Comparison of ENCODE assay signal across 8 cellular contexts in genomic region chr1:88892146-88892877, GRCh38. TPM values are rescaled to one million over a fixed set of nuclear protein-coding genes. Genes with fewer than 3 reads are reported as not detected.
DNase-seq lines count a peak whose midpoint lies in the region; ATAC-seq lines count a peak whose summit lies in the region.

No MANE protein-coding gene starts in this region.

- DNase-seq in NCI-H1417 (lab: John Stamatoyannopoulos, UW) (peak in 2 of 3 experiments; percentile 48 to 81), NCI-H1417 treated with DMSO at 0.1 percent for 48 hours (lab: John Stamatoyannopoulos, UW) (no peak), NCI-H187 (lab: John Stamatoyannopoulos, UW) (peak; percentile 24 to 42), RPMI8226 (no peak), GM03348 (ENCODE audit: low spot score) (no peak)
- DNase-seq in activated T-helper 1 cell treated with anti-CD3 and anti-CD28 coated beads, Interleukin-12 subunit alpha, Interleukin-12 subunit beta, Interleukin-2, Interleukin-4 antibody, amounts not matched to agents 30 ng/mL and 10 ng/mL and 1 ng/mL, durations not matched to agents 14 hours and 24 hours and 36 hours (ENCODE audit: low spot score), result peak; percentile 11
- DNase-seq in stimulated activated effector memory CD8-positive, alpha-beta T cell treated with anti-CD3 and anti-CD28 coated beads, Interleukin-12 subunit alpha, Interleukin-12 subunit beta, amount 100 ng/mL, for 72 hours (ENCODE audit: low spot score in 2 of 2), result no peak

- no peaks in the 10 kb centered on the region for H3K9me3 ChIP-seq in iPS-18c (ENCODE audit: control insufficient read depth, insufficient read depth, low read length)

- H3K4me1 Mint-ChIP-seq in activated T-helper 1 cell treated with anti-CD3 and anti-CD28 coated beads, Interleukin-12 subunit alpha, Interleukin-12 subunit beta, Interleukin-2, Interleukin-4 antibody, amounts not matched to agents 30 ng/mL and 10 ng/mL and 1 ng/mL, durations not matched to agents 14 hours and 24 hours and 36 hours (ENCODE audit: low read depth), result peaks cover 49% of the 10 kb centered on the region
- H3K4me1 Mint-ChIP-seq in stimulated activated effector memory CD8-positive, alpha-beta T cell treated with anti-CD3 and anti-CD28 coated beads, Interleukin-12 subunit alpha, Interleukin-12 subunit beta, amount 100 ng/mL, for 72 hours, result peaks cover 40% of the 10 kb centered on the region

- peak overlapping the region; percentile 80; the same call in 1 of the 2 replicates for H3K4me3 ChIP-seq in iPS-18c (ENCODE audit: insufficient read depth, low read depth, low read length)

- intact Hi-C loops in activated T-helper 1 cell treated with anti-CD3 and anti-CD28 coated beads, Interleukin-12 subunit alpha, Interleukin-12 subunit beta, Interleukin-2, Interleukin-4 antibody, amounts not matched to agents 30 ng/mL and 10 ng/mL and 1 ng/mL, durations not matched to agents 14 hours and 24 hours and 36 hours (cut with micrococcal nuclease), result loop anchor here (5.0 to 10.0 kb wide), 2 partner anchors 560 to 1558 kb away; no protein-coding TSS in a partner anchor

- no peak for ATAC-seq in stimulated activated effector memory CD8-positive, alpha-beta T cell treated with anti-CD3 and anti-CD28 coated beads, Interleukin-12 subunit alpha, Interleukin-12 subunit beta, amount 100 ng/mL, for 72 hours

- peak overlapping the region; percentile 95 for H3K27ac Mint-ChIP-seq in activated T-helper 1 cell treated with anti-CD3 and anti-CD28 coated beads, Interleukin-12 subunit alpha, Interleukin-12 subunit beta, Interleukin-2, Interleukin-4 antibody, amounts not matched to agents 30 ng/mL and 10 ng/mL and 1 ng/mL, durations not matched to agents 14 hours and 24 hours and 36 hours
- peak overlapping the region; percentile 99 for H3K27ac Mint-ChIP-seq in stimulated activated effector memory CD8-positive, alpha-beta T cell treated with anti-CD3 and anti-CD28 coated beads, Interleukin-12 subunit alpha, Interleukin-12 subunit beta, amount 100 ng/mL, for 72 hours

- peaks cover 8% of the 10 kb centered on the region for H3K36me3 Mint-ChIP-seq in activated T-helper 1 cell treated with anti-CD3 and anti-CD28 coated beads, Interleukin-12 subunit alpha, Interleukin-12 subunit beta, Interleukin-2, Interleukin-4 antibody, amounts not matched to agents 30 ng/mL and 10 ng/mL and 1 ng/mL, durations not matched to agents 14 hours and 24 hours and 36 hours (ENCODE audit: low read depth)
- peaks cover 41% of the 10 kb centered on the region for H3K36me3 Mint-ChIP-seq in stimulated activated effector memory CD8-positive, alpha-beta T cell treated with anti-CD3 and anti-CD28 coated beads, Interleukin-12 subunit alpha, Interleukin-12 subunit beta, amount 100 ng/mL, for 72 hours

- peaks cover 3% of the 10 kb centered on the region for H3K9me3 Mint-ChIP-seq in activated T-helper 1 cell treated with anti-CD3 and anti-CD28 coated beads, Interleukin-12 subunit alpha, Interleukin-12 subunit beta, Interleukin-2, Interleukin-4 antibody, amounts not matched to agents 30 ng/mL and 10 ng/mL and 1 ng/mL, durations not matched to agents 14 hours and 24 hours and 36 hours
- no peaks in the 10 kb centered on the region for H3K9me3 Mint-ChIP-seq in stimulated activated effector memory CD8-positive, alpha-beta T cell treated with anti-CD3 and anti-CD28 coated beads, Interleukin-12 subunit alpha, Interleukin-12 subunit beta, amount 100 ng/mL, for 72 hours

- no peaks in the 10 kb centered on the region for H3K27me3 Mint-ChIP-seq in activated T-helper 1 cell treated with anti-CD3 and anti-CD28 coated beads, Interleukin-12 subunit alpha, Interleukin-12 subunit beta, Interleukin-2, Interleukin-4 antibody, amounts not matched to agents 30 ng/mL and 10 ng/mL and 1 ng/mL, durations not matched to agents 14 hours and 24 hours and 36 hours (ENCODE audit: insufficient read depth)

- peak overlapping the region; percentile 92 for H3K4me3 Mint-ChIP-seq in activated T-helper 1 cell treated with anti-CD3 and anti-CD28 coated beads, Interleukin-12 subunit alpha, Interleukin-12 subunit beta, Interleukin-2, Interleukin-4 antibody, amounts not matched to agents 30 ng/mL and 10 ng/mL and 1 ng/mL, durations not matched to agents 14 hours and 24 hours and 36 hours
- peak overlapping the region; percentile 95 for H3K4me3 Mint-ChIP-seq in stimulated activated effector memory CD8-positive, alpha-beta T cell treated with anti-CD3 and anti-CD28 coated beads, Interleukin-12 subunit alpha, Interleukin-12 subunit beta, amount 100 ng/mL, for 72 hours

RNA-seq across cellular contexts. Expression of gene GTF2B, which starts 0.9 kb away (rescaled TPM):
- total RNA-seq in activated T-helper 1 cell treated with anti-CD3 and anti-CD28 coated beads, Interleukin-12 subunit alpha, Interleukin-12 subunit beta, Interleukin-2, Interleukin-4 antibody, amounts not matched to agents 30 ng/mL and 10 ng/mL and 1 ng/mL, durations not matched to agents 14 hours and 24 hours and 36 hours, result 45.5 and 49.1 TPM in 2 replicates

Comparison
In these comparisons a context has a peak if more than half of its experiments do, and no peak if none do; other contexts are left out.
1. DNase-seq: peak in NCI-H1417 (2 of 3), NCI-H187 (2 of 2) and activated T-helper 1 cell treated with anti-CD3 and anti-CD28 coated beads, Interleukin-12 subunit alpha, Interleukin-12 subunit beta, Interleukin-2, Interleukin-4 antibody, amounts not matched to agents 30 ng/mL and 10 ng/mL and 1 ng/mL, durations not matched to agents 14 hours and 24 hours and 36 hours (single experiment); none in NCI-H1417 treated with DMSO at 0.1 percent for 48 hours (single experiment), stimulated activated effector memory CD8-positive, alpha-beta T cell treated with anti-CD3 and anti-CD28 coated beads, Interleukin-12 subunit alpha, Interleukin-12 subunit beta, amount 100 ng/mL, for 72 hours (0 of 2), RPMI8226 (single experiment) and GM03348 (single experiment).